In genomic region chr9:130994546-130995398, GRCh38 we compare ENCODE assay signal across 15 cellular contexts. TPM values are rescaled to one million over a fixed set of nuclear protein-coding genes. Genes with fewer than 3 reads are reported as not detected.
DNase-seq lines count a peak whose midpoint lies in the region; ATAC-seq and TF ChIP-seq lines count a peak whose summit lies in the region.
"Had no signal": no experiment of that assay in that cellular context is flagged by ENCODE, and none has a peak within 500 bp of the region (broad histone marks: within the 10 kb centered on the region; RNA-seq: fewer than 3 reads in every experiment).

No MANE protein-coding gene starts in this region.

- no peak overlapping the region for H3K23ac ChIP-seq in neuronal stem cell (ENCODE audit: low read depth, low read length, poor library complexity)

- no CpG with 5 or more reads among the region's 9 CpGs for WGBS in neuronal stem cell (ENCODE audit: extremely low coverage in 2 of 2, insufficient read length in 2 of 2, insufficient replicate concordance in 1 of 2), 2 donors

- no peak overlapping the region for H4K8ac ChIP-seq in neuronal stem cell (ENCODE audit: low read depth, low read length)

- no peak overlapping the region for H3K14ac ChIP-seq in neuronal stem cell (ENCODE audit: low read length)

- no peak for TF ChIP-seq CTCF in HEK293 (tag by site-specific recombination; IDR thresholded peaks at IDR 0.05)

- peak overlapping the region in 4 of 11 experiments; percentile 40 to 58 (median 46); a peak in 8 of 22 replicates for H3K27ac ChIP-seq in BLaER1 treated with 17β-estradiol and CSF1 and Interleukin-3, amounts not matched to agents 10 nM and 100 nM
- H3K27ac ChIP-seq in HEK293 (ENCODE audit: extremely low read depth, low read depth, low read length) (no peak overlapping the region), neuronal stem cell (replicated peaks; ENCODE audit: low read length) (no peak overlapping the region)

- H2AFZ ChIP-seq in neuronal stem cell (ENCODE audit: low read length) = no peak overlapping the region

- peak; percentile 45 for DNase-seq in astrocyte of the hippocampus (ENCODE audit: low read depth, low spot score)
- no peak for DNase-seq in neuronal stem cell (ENCODE audit: low spot score)
- no peak for DNase-seq in activated gamma-delta T cell (lab: John Stamatoyannopoulos, UW)
- no peak for DNase-seq in T1000 (lab: John Stamatoyannopoulos, UW)
- DNase-seq: activated CD4-positive, alpha-beta memory T cell treated with anti-CD3 and anti-CD28 coated beads for 36 hours; CD8-positive, alpha-beta memory T cell; left cardiac atrium; naive thymus-derived CD8-positive, alpha-beta T cell; NCI-H1417 treated with DMSO at 0.1 percent for 48 hours; NCI-H2171; T-helper 9 cell had no signal

- H3K79me1 ChIP-seq in neuronal stem cell (ENCODE audit: low read depth, low read length) = peaks cover 3% of the 10 kb centered on the region

- no peak overlapping the region for H3K4ac ChIP-seq in neuronal stem cell (ENCODE audit: low read length)

- no peaks in the 10 kb centered on the region for H3K9me3 ChIP-seq in BLaER1 treated with 17β-estradiol and CSF1 and Interleukin-3, amounts not matched to agents 10 nM and 100 nM (replicated peaks in 1 of 11)
- H3K9me3 ChIP-seq in HEK293 (ENCODE audit: control insufficient read depth, insufficient read depth, low read depth, low read length) (no peaks in the 10 kb centered on the region), neuronal stem cell (replicated peaks in 1 of 2; ENCODE audit: control insufficient read depth in 2 of 2, insufficient read depth in 1 of 2, low read depth in 1 of 2, low read length in 2 of 2) (no peaks in the 10 kb centered on the region)

- no peak overlapping the region for H2BK5ac ChIP-seq in neuronal stem cell (ENCODE audit: low read length)

- H3K4me2 ChIP-seq in BLaER1 treated with 17β-estradiol and CSF1 and Interleukin-3, amounts not matched to agents 10 nM and 100 nM = peak overlapping the region; percentile 32 to 89 (median 57); a peak in 21 of 22 replicates
- no peak overlapping the region for H3K4me2 ChIP-seq in neuronal stem cell (ENCODE audit: insufficient read depth, low read length, poor library complexity, severe bottlenecking)

- H2BK12ac ChIP-seq in neuronal stem cell (ENCODE audit: low read length) = no peak overlapping the region

- H2AK5ac ChIP-seq in neuronal stem cell (ENCODE audit: low read depth, low read length) = peak overlapping the region; percentile 70

- peak overlapping the region in 4 of 11 experiments; percentile 16 to 38 (median 24); a peak in 4 of 22 replicates for H3K9ac ChIP-seq in BLaER1 treated with 17β-estradiol and CSF1 and Interleukin-3, amounts not matched to agents 10 nM and 100 nM
- H3K9ac ChIP-seq in neuronal stem cell (ENCODE audit: low read depth, low read length, poor library complexity) = no peak overlapping the region

- H2BK15ac ChIP-seq in neuronal stem cell (ENCODE audit: low read length) = peak overlapping the region; percentile 3

- ATAC-seq in HG02571 (IDR thresholded peaks at IDR 0.05; ENCODE audit: unreplicated experiment) = no peak
- ATAC-seq: sciatic nerve had no signal

- no peak overlapping the region for H2BK120ac ChIP-seq in neuronal stem cell (ENCODE audit: low read depth, low read length)

- no peaks in the 10 kb centered on the region for H3K27me3 ChIP-seq in BLaER1 treated with 17β-estradiol and CSF1 and Interleukin-3, amounts not matched to agents 10 nM and 100 nM
- H3K27me3 ChIP-seq in neuronal stem cell (ENCODE audit: control insufficient read depth in 3 of 3, insufficient read depth in 3 of 3, low read depth in 1 of 3, low read length in 3 of 3) = peaks cover 0 to 16% (median 7%) of the 10 kb centered on the region in 3 experiments

- H3K18ac ChIP-seq in neuronal stem cell (ENCODE audit: low read length) = no peak overlapping the region

- H3K36me3 ChIP-seq in BLaER1 treated with 17β-estradiol and CSF1 and Interleukin-3, amounts not matched to agents 10 nM and 100 nM = no peaks in the 10 kb centered on the region
- H3K36me3 ChIP-seq in HEK293 (ENCODE audit: control insufficient read depth in 2 of 2, insufficient read depth in 1 of 2, low read length in 2 of 2) (no peaks in the 10 kb centered on the region), neuronal stem cell (replicated peaks in 1 of 2; ENCODE audit: control insufficient read depth in 2 of 2, insufficient read depth in 2 of 2, low read length in 2 of 2) (no peaks in the 10 kb centered on the region)

- H4K20me1 ChIP-seq in BLaER1 treated with 17β-estradiol and CSF1 and Interleukin-3, amounts not matched to agents 10 nM and 100 nM = peaks cover 0 to 5% (median 0%) of the 10 kb centered on the region in 11 experiments; a peak in 2 of 22 replicates

- H4K91ac ChIP-seq in neuronal stem cell (ENCODE audit: low read depth, low read length, poor library complexity) = no peak overlapping the region

- POLR2A ChIA-PET in HEK293 (lab: Yijun Ruan, JAX) = interaction anchor here (0.7 kb wide), 1 partner anchor 14 kb away, joined by 7 read pairs; no protein-coding TSS in a partner anchor

- H3K4me1 ChIP-seq in BLaER1 treated with 17β-estradiol and CSF1 and Interleukin-3, amounts not matched to agents 10 nM and 100 nM = peaks cover 18 to 63% (median 43%) of the 10 kb centered on the region in 10 experiments
- no peaks in the 10 kb centered on the region for H3K4me1 ChIP-seq in HEK293 (ENCODE audit: control insufficient read depth, insufficient read depth, low read length)
- peaks cover 13 to 38% of the 10 kb centered on the region in 2 donors for H3K4me1 ChIP-seq in neuronal stem cell (ENCODE audit: control insufficient read depth in 2 of 2, insufficient read depth in 1 of 2, low read depth in 1 of 2, low read length in 2 of 2)

- CTCF ChIA-PET in HEK293 (lab: Yijun Ruan, JAX) = interaction anchor here (0.5 to 2.4 kb wide), 6 partner anchors 10 to 635 kb away, joined by 3 to 19 read pairs (median 4); partner anchors contain the start of gene LAMC3

- no peak overlapping the region for H3K4me3 ChIP-seq in BLaER1 treated with 17β-estradiol and CSF1 and Interleukin-3, amounts not matched to agents 10 nM and 100 nM
- H3K4me3 ChIP-seq in HEK293 (ENCODE audit: low read depth, low read length) (no peak overlapping the region), neuronal stem cell (ENCODE audit: low read length in 2 of 2) (no peak overlapping the region)

TF ChIP-seq in HEK293, 187 proteins besides CTCF, POLR2A, EP300 and RAD21:
- no peak for TF ChIP-seq ZNF677 (tag by site-specific recombination; IDR thresholded peaks at IDR 0.05)
- no peak for TF ChIP-seq ZBTB21 (tag by site-specific recombination; IDR thresholded peaks at IDR 0.05)
- TF ChIP-seq ZNF48 (tag by site-specific recombination; IDR thresholded peaks at IDR 0.05) = no peak
- no peak for TF ChIP-seq ZNF473 (tag by site-specific recombination; IDR thresholded peaks at IDR 0.05)
- no peak for TF ChIP-seq ZBTB20 (tag by site-specific recombination; IDR thresholded peaks at IDR 0.05)
- TF ChIP-seq ZBTB26 (tag by site-specific recombination; optimal IDR thresholded peaks at IDR 0.05) = no peak
- no peak for TF ChIP-seq ZNF404 (tag by site-specific recombination; IDR thresholded peaks at IDR 0.05)
- TF ChIP-seq ZNF24 (tag by site-specific recombination; IDR thresholded peaks at IDR 0.05) = 0 out of 2 replicates have a peak, but pooled peaks have one; percentile 43
- no peak for TF ChIP-seq ZNF335 (tag by site-specific recombination; conservative IDR thresholded peaks at IDR 0.05)
- TF ChIP-seq ZNF548 (tag by site-specific recombination; IDR thresholded peaks at IDR 0.05) = no peak
- no peak for TF ChIP-seq ZNF175 (tag by site-specific recombination; IDR thresholded peaks at IDR 0.05)
- TF ChIP-seq ZNF792 (tag by site-specific recombination; IDR thresholded peaks at IDR 0.05) = no peak
- no peak for TF ChIP-seq OVOL3 (tag by site-specific recombination; IDR thresholded peaks at IDR 0.05)
- TF ChIP-seq KLF16 (tag by site-specific recombination; IDR thresholded peaks at IDR 0.05) = no peak
- TF ChIP-seq ZNF155 (tag by site-specific recombination; IDR thresholded peaks at IDR 0.05) = no peak
- TF ChIP-seq GLIS1 (tag by site-specific recombination; IDR thresholded peaks at IDR 0.05) = peak; percentile 59
- TF ChIP-seq OSR2 (tag by site-specific recombination; IDR thresholded peaks at IDR 0.05) = no peak
- TF ChIP-seq ZIC2 (tag by site-specific recombination; IDR thresholded peaks at IDR 0.05) = peak; percentile 35
- TF ChIP-seq ZNF169 (tag by site-specific recombination; IDR thresholded peaks at IDR 0.05) = no peak

RNA-seq across cellular contexts. Expression of gene LAMC3, which starts 14.2 kb away (rescaled TPM):
- 0.03 TPM for polyA plus RNA-seq in neuronal stem cell (2013, experiment 1 of 2)
- polyA plus RNA-seq in neuronal stem cell (2013, experiment 2 of 2) = 0.07 TPM
- polyA plus RNA-seq: CD8-positive, alpha-beta memory T cell had no signal

RNA-seq across cellular contexts. Expression of gene FIBCD1, which starts 55.7 kb away (rescaled TPM):
- polyA plus RNA-seq in neuronal stem cell (2013, experiment 1 of 2) = 0.82 TPM
- 0.89 TPM for polyA plus RNA-seq in neuronal stem cell (2013, experiment 2 of 2)
- polyA plus RNA-seq: CD8-positive, alpha-beta memory T cell; naive thymus-derived CD8-positive, alpha-beta T cell had no signal
